29 cellular contexts compared by ENCODE assay signal in genomic region chr6:100452998-100453397, GRCh38. TPM values are rescaled to one million over a fixed set of nuclear protein-coding genes. Genes with fewer than 3 reads are reported as not detected.
"Had no signal": no experiment of that assay in that cellular context is flagged by ENCODE, and none has a peak within 500 bp of the region (broad histone marks: within the 10 kb centered on the region; RNA-seq: fewer than 3 reads in every experiment).

No MANE protein-coding gene starts in this region.

- FAIRE-seq: astrocyte, pancreas, TTC549 had no signal

- H3K27ac ChIP-seq: neutrophil, transverse colon, uterus had no signal

- H3K9me3 ChIP-seq: neutrophil, pancreas, transverse colon, uterus had no signal

- H3K36me3 ChIP-seq: neutrophil, transverse colon, uterus had no signal

- DNase-seq: activated CD4-positive, alpha-beta T cell treated with anti-CD3 and anti-CD28 coated beads for 1 hour; activated CD4-positive, alpha-beta T cell treated with anti-CD3 and anti-CD28 coated beads, Interleukin-2, amount 50 U/mL, for 1 hour; activated CD8-positive, alpha-beta T cell treated with anti-CD3 and anti-CD28 coated beads, Interleukin-2, amount 10 ng/mL, durations not matched to agents 7 days and 5 days; activated gamma-delta T cell treated with Interleukin-2 at 50 U/mL for 16 hours; activated T-cell treated with anti-CD3 and anti-CD28 coated beads, Interleukin-2, amount 50 U/mL, for 1 hour; central memory CD4-positive, alpha-beta T cell; effector memory CD4-positive, alpha-beta T cell; foreskin melanocyte; glutamatergic neuron; hippocampal formation; kidney glomerular epithelial cell; left ventricle myocardium superior; midbrain; natural killer cell; stimulated activated CD4-positive, alpha-beta T cell treated with anti-CD3 and anti-CD28 coated beads, Interleukin-2, amount 100 ng/mL, for 48 hours; stimulated activated CD8-positive, alpha-beta memory T cell treated with anti-CD3 and anti-CD28 coated beads, Interleukin-4, amount 100 ng/mL, for 48 hours; stimulated activated naive B cell treated with anti-CD40 and anti-IgM and Interleukin-4, amounts not matched to agents 10 μg/mL and 1 μg/mL and 100 μg/mL, for 72 hours; transverse colon; uterus had no signal

- H3K4me3 Mint-ChIP-seq: activated CD8-positive, alpha-beta T cell treated with anti-CD3 and anti-CD28 coated beads, Interleukin-2, amount 10 ng/mL, durations not matched to agents 7 days and 5 days; activated naive CD8-positive, alpha-beta T cell; natural killer cell; stimulated activated naive B cell treated with anti-CD40 and anti-IgM and Interleukin-4, amounts not matched to agents 10 μg/mL and 1 μg/mL and 100 μg/mL, for 72 hours; T-helper 2 cell treated with Interferon-gamma antibody and Interleukin-4, amounts not matched to agents 5 μg/mL and 100 μg/mL, for 36 hours had no signal

- H3K27ac Mint-ChIP-seq: activated CD8-positive, alpha-beta T cell treated with anti-CD3 and anti-CD28 coated beads, Interleukin-2, amount 10 ng/mL, durations not matched to agents 7 days and 5 days; activated naive CD8-positive, alpha-beta T cell; natural killer cell; stimulated activated naive B cell treated with anti-CD40 and anti-IgM and Interleukin-4, amounts not matched to agents 10 μg/mL and 1 μg/mL and 100 μg/mL, for 72 hours; T-helper 2 cell treated with Interferon-gamma antibody and Interleukin-4, amounts not matched to agents 5 μg/mL and 100 μg/mL, for 36 hours had no signal

- ATAC-seq: activated CD8-positive, alpha-beta T cell treated with anti-CD3 and anti-CD28 coated beads, Interleukin-2, amount 10 ng/mL, durations not matched to agents 7 days and 5 days; left ventricle myocardium superior; natural killer cell; pancreas; sciatic nerve; stimulated activated naive B cell treated with anti-CD40 and anti-IgM and Interleukin-4, amounts not matched to agents 10 μg/mL and 1 μg/mL and 100 μg/mL, for 72 hours had no signal

- H3K4me1 ChIP-seq: pancreas, uterus had no signal

- H3K4me3 ChIP-seq: pancreas, transverse colon, uterus had no signal

RNA-seq across cellular contexts. Expression of gene SIM1, which starts 11.7 kb away (rescaled TPM):
- total RNA-seq: activated CD8-positive, alpha-beta T cell treated with anti-CD3 and anti-CD28 coated beads, Interleukin-2, amount 10 ng/mL, durations not matched to agents 7 days and 5 days; astrocyte; dermis microvascular lymphatic vessel endothelial cell; left ventricle myocardium superior; natural killer cell; temporal lobe; transverse colon had no signal
- polyA plus RNA-seq: esophagus had no signal
